In genomic region chr1:235953801-235954200, GRCh38 we compare ENCODE assay signal across 10 cellular contexts.
DNase-seq lines count a peak whose midpoint lies in the region; ATAC-seq and TF ChIP-seq lines count a peak whose summit lies in the region.
"Had no signal": no experiment of that assay in that cellular context is flagged by ENCODE, and none has a peak within 500 bp of the region (broad histone marks: within the 10 kb centered on the region; RNA-seq: fewer than 3 reads in every experiment).

No MANE protein-coding gene starts in this region.

- no peak overlapping the region for H3K4me3 ChIP-seq in epithelial cell of esophagus (ENCODE audit: low read length)
- H3K4me3 ChIP-seq in retinal pigment epithelial cell (ENCODE audit: low read length): no peak overlapping the region
- H3K4me3 ChIP-seq in right cardiac atrium (ENCODE audit: low read length): no peak overlapping the region
- H3K4me3 ChIP-seq: lung had no signal

- intact Hi-C loops in sciatic nerve (cut with DNase I) (no loop called here), right cardiac atrium (cut with DNase I) (no loop called here)

- no peaks in the 10 kb centered on the region for H3K4me1 ChIP-seq in right cardiac atrium (ENCODE audit: control insufficient read depth, insufficient read depth, low read length)

- DNase-seq in ELR (ENCODE audit: low read depth) (peak; percentile 82), RPMI7951 (ENCODE audit: low read depth) (peak; percentile 84), epithelial cell of esophagus (ENCODE audit: low read depth) (peak; percentile 60), retinal pigment epithelial cell (ENCODE audit: low read depth) (peak; percentile 57), sciatic nerve (ENCODE audit: low spot score) (no peak), right cardiac atrium (no peak)
- DNase-seq: activated naive CD4-positive, alpha-beta T cell treated with anti-CD3 and anti-CD28 coated beads for 36 hours had no signal

- no peak for TF ChIP-seq CTCF in epithelial cell of esophagus (IDR thresholded peaks at IDR 0.05; ENCODE audit: insufficient read depth, low read depth, low read length, missing control alignments)
- no peak for TF ChIP-seq CTCF in retinal pigment epithelial cell (conservative IDR thresholded peaks at IDR 0.05; ENCODE audit: low read depth, low read length)

- no peaks in the 10 kb centered on the region for H3K27me3 ChIP-seq in right cardiac atrium (ENCODE audit: control insufficient read depth, insufficient read depth)

- ATAC-seq in GM21367 (IDR thresholded peaks at IDR 0.05; ENCODE audit: unreplicated experiment) (no peak), sciatic nerve (no peak), right cardiac atrium (no peak), HG03045 (IDR thresholded peaks at IDR 0.05; ENCODE audit: unreplicated experiment) (no peak)

- H3K27ac ChIP-seq in right cardiac atrium (ENCODE audit: low read length): no peak overlapping the region

- no peaks in the 10 kb centered on the region for H3K9me3 ChIP-seq in right cardiac atrium (ENCODE audit: control insufficient read depth, low read length)

- WGBS in right cardiac atrium: 86% methylated on average over 2 of the region's 2 CpGs

Comparison
In these comparisons a context has a peak if more than half of its experiments do, and no peak if none do; other contexts are left out.
1. DNase-seq: peak in ELR (single experiment), RPMI7951 (single experiment), epithelial cell of esophagus (single experiment) and retinal pigment epithelial cell (single experiment); none in sciatic nerve (single experiment) and right cardiac atrium (0 of 3).